Comparison of ENCODE assay signal across 1 cellular context in genomic region chr19:52527134-52527953, GRCh38.
A peak's percentile ranks its signal among the peaks of the same experiment; 100 is the strongest.
TF ChIP-seq lines count a peak whose summit lies in the region.

Gene ZNF808, plus strand, starts transcription at chr19:52527668. Its CDS starts 15,617 bp downstream, at chr19:52543285.

TF ChIP-seq in K562, 482 proteins besides CTCF, POLR2A, EP300 and RAD21 (continued from another document and continues in another):
- no peak for TF ChIP-seq ZBTB12 (CRISPR knock-in tag; IDR thresholded peaks at IDR 0.05)
- peak; percentile 11; the same call in 1 of the 2 replicates for TF ChIP-seq ZBTB7A (IDR thresholded peaks at IDR 0.05; ENCODE audit: borderline replicate concordance, control insufficient read depth, low read depth, low read length)
- peak; percentile 64; the same call in 1 of the 2 replicates for TF ChIP-seq XRCC5 (IDR thresholded peaks at IDR 0.05; ENCODE audit: low read depth, low read length)
- no peak for TF ChIP-seq SAFB2 (IDR thresholded peaks at IDR 0.05; ENCODE audit: borderline replicate concordance, low read depth, low read length, severe bottlenecking)
- peak; percentile 91 for TF ChIP-seq ATF3 (IDR thresholded peaks at IDR 0.05)
- peak; percentile 92 for TF ChIP-seq ATF3 (CRISPR knock-in tag; conservative IDR thresholded peaks at IDR 0.05)
- 0 out of 2 replicates have a peak, but pooled peaks have one; percentile 30 for TF ChIP-seq GTF2E2 (tag; IDR thresholded peaks at IDR 0.05)
- TF ChIP-seq THRAP3 (IDR thresholded peaks at IDR 0.05; ENCODE audit: borderline replicate concordance) = no peak
- no peak for TF ChIP-seq ZBTB17 (CRISPR knock-in tag; IDR thresholded peaks at IDR 0.05)
- TF ChIP-seq ZFP1 (CRISPR knock-in tag; IDR thresholded peaks at IDR 0.05) = no peak
- no peak; the same call in 1 of the 2 replicates for TF ChIP-seq HCFC1 (IDR thresholded peaks at IDR 0.05; ENCODE audit: low read depth, low read length)
- no peak; the same call in 1 of the 2 replicates for TF ChIP-seq SMARCE1 (IDR thresholded peaks at IDR 0.05)
- no peak for TF ChIP-seq ZNF655 (CRISPR knock-in tag; IDR thresholded peaks at IDR 0.05)
- TF ChIP-seq HMG20B (CRISPR knock-in tag; IDR thresholded peaks at IDR 0.05) = no peak
- TF ChIP-seq HMBOX1 (IDR thresholded peaks at IDR 0.05) = no peak
- 0 out of 2 replicates have a peak, but pooled peaks have one; percentile 33 for TF ChIP-seq NBN (IDR thresholded peaks at IDR 0.05; ENCODE audit: low read depth)
- TF ChIP-seq TCF15 (CRISPR knock-in tag; IDR thresholded peaks at IDR 0.05) = no peak
- TF ChIP-seq ZBTB26 (CRISPR knock-in tag; IDR thresholded peaks at IDR 0.05) = 0 out of 2 replicates have a peak, but pooled peaks have one; percentile 52
- no peak for TF ChIP-seq RBM22 (IDR thresholded peaks at IDR 0.05; ENCODE audit: low read depth, low read length, poor library complexity, severe bottlenecking)
- peak; percentile 50 for TF ChIP-seq PHF20 (IDR thresholded peaks at IDR 0.05; ENCODE audit: partially characterized antibody)
- no peak for TF ChIP-seq PKNOX1 (IDR thresholded peaks at IDR 0.05)
- TF ChIP-seq BRF2 (IDR thresholded peaks at IDR 0.05; ENCODE audit: borderline replicate concordance, insufficient read depth, insufficient read length) = no peak
- TF ChIP-seq TOE1 (IDR thresholded peaks at IDR 0.05; ENCODE audit: borderline replicate concordance) = peak; percentile 18; the same call in 1 of the 2 replicates
- no peak for TF ChIP-seq TOE1 (CRISPR knock-in tag; IDR thresholded peaks at IDR 0.05; ENCODE audit: borderline replicate concordance, low read depth)
- TF ChIP-seq E2F1 (CRISPR knock-in tag; IDR thresholded peaks at IDR 0.05) = no peak
- TF ChIP-seq ZNF232 (CRISPR knock-in tag; IDR thresholded peaks at IDR 0.05) = no peak
- TF ChIP-seq NR2C2 (CRISPR knock-in tag; IDR thresholded peaks at IDR 0.05) = 0 out of 2 replicates have a peak, but pooled peaks have one; percentile 44
- peak; percentile 98 for TF ChIP-seq NR2C2 (tag; IDR thresholded peaks at IDR 0.05)
- peak; percentile 62 for TF ChIP-seq TAF9B (IDR thresholded peaks at IDR 0.05; ENCODE audit: partially characterized antibody)
- peak; percentile 96 for TF ChIP-seq ATF7 (IDR thresholded peaks at IDR 0.05)
- no peak for TF ChIP-seq LARP7 (IDR thresholded peaks at IDR 0.05)
- TF ChIP-seq BCLAF1 (IDR thresholded peaks at IDR 0.05; ENCODE audit: borderline replicate concordance in 1 of 2, control insufficient read depth in 1 of 2, low read depth in 2 of 2, low read length in 1 of 2) = no peak
- peak in 1 of 2 experiments; percentile 61 for TF ChIP-seq E2F6 (IDR thresholded peaks at IDR 0.05; ENCODE audit: borderline replicate concordance in 1 of 2, extremely low read depth in 1 of 2, insufficient read depth in 1 of 2, insufficient read length in 1 of 2, low read depth in 1 of 2, low read length in 1 of 2, poor library complexity in 1 of 2, severe bottlenecking in 1 of 2)
- no peak for TF ChIP-seq RAD51 (IDR thresholded peaks at IDR 0.05; ENCODE audit: borderline replicate concordance, low read depth)
- no peak for TF ChIP-seq ZBTB49 (CRISPR knock-in tag; IDR thresholded peaks at IDR 0.05; ENCODE audit: borderline replicate concordance)
- peak; percentile 81; the same call in 1 of the 2 replicates for TF ChIP-seq ELF4 (CRISPR knock-in tag; IDR thresholded peaks at IDR 0.05)
- TF ChIP-seq POLR2B (IDR thresholded peaks at IDR 0.05; ENCODE audit: low read depth, partially characterized antibody) = peak; percentile 68
- TF ChIP-seq DEAF1 (CRISPR knock-in tag; IDR thresholded peaks at IDR 0.05) = no peak
- no peak for TF ChIP-seq SREBF1 (IDR thresholded peaks at IDR 0.05; ENCODE audit: borderline replicate concordance, low read depth, low read length)
- TF ChIP-seq NR1H2 (CRISPR knock-in tag; IDR thresholded peaks at IDR 0.05) = no peak
- peak; percentile 72 for TF ChIP-seq POLR2G (IDR thresholded peaks at IDR 0.05; ENCODE audit: low read depth, low read length)
- no peak for TF ChIP-seq MXD1 (CRISPR knock-in tag; IDR thresholded peaks at IDR 0.05; ENCODE audit: borderline replicate concordance, poor library complexity, severe bottlenecking)
- TF ChIP-seq TCF7L2 (IDR thresholded peaks at IDR 0.05; ENCODE audit: low read depth, low read length) = no peak
